In the genomic region with DNA sequence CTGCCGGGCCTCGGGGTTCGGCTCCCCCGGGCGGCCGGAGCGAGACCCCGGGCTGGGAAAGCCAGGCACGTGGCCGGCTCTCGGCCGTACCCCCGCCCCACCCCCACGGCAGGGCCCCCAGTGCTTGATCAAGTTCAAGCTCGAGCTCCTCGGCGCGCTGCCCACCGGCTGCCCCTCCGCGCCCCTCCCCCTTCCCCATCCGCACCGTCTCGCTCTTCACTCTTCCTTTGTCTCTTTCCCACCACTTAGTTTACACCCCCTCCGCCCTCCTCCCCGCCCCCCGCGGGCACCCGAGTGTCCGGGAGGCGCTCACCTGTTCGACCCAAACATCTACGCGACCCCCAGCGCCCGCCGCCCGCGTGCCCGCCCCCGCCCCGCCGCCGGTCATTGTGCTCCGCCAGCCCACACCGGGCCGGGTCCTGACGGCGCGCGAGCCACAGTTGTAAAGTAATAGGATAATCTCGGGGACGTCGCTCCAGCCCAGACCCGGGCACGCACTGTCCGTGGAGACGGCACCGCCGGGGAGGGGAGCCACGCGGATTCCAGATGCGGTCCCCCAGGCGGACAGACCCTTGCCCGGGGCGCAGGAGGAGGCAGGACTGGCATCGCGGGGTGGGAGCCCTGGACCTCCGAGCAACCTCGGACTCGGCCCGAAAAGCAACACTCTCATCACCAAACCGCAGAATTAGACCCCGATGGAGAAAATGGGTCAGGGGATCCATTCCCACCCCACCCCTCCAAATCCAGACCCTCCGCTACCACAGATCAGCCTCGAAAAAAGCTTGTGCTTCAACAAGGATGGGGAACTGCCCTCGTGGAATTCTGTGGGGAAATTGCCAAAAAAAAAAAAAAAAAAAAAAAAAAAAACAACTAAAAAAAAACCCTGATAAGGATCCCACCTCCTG, we compare ENCODE assay signal across 8 cellular contexts.
DNase-seq lines count a peak whose midpoint lies in the region; ATAC-seq, FAIRE-seq and TF ChIP-seq lines count a peak whose summit lies in the region.

No MANE protein-coding gene starts in this region.

- TF ChIP-seq RAD21 in A549 (conservative IDR thresholded peaks at IDR 0.05 in 1 of 2, IDR thresholded peaks at IDR 0.05 in 1 of 2) (no peak), HCT116 (IDR thresholded peaks at IDR 0.05; ENCODE audit: low read depth) (no peak)

- peaks cover 9% of the 10 kb centered on the region for H3K36me3 Mint-ChIP-seq in stimulated activated memory B cell treated with anti-CD40 and anti-IgM and Interleukin-4, amounts not matched to agents 10 μg/mL and 1 μg/mL and 100 μg/mL, for 72 hours

- peak overlapping the region; percentile 78 for H3K4me3 Mint-ChIP-seq in stimulated activated memory B cell treated with anti-CD40 and anti-IgM and Interleukin-4, amounts not matched to agents 10 μg/mL and 1 μg/mL and 100 μg/mL, for 72 hours

- CTCF ChIA-PET in A549 (lab: Yijun Ruan, JAX): interaction anchor here (0.5 to 2.0 kb wide), 13 partner anchors 8 to 1895 kb away, joined by 3 to 14 read pairs (median 4); no protein-coding TSS in a partner anchor
- CTCF ChIA-PET in HCT116 (lab: Charles Lee): interaction anchor here (1.0 kb wide), 1 partner anchor 12 kb away, joined by 4 read pairs; no protein-coding TSS in a partner anchor

- peaks cover 6% of the 10 kb centered on the region for H3K9me3 Mint-ChIP-seq in stimulated activated memory B cell treated with anti-CD40 and anti-IgM and Interleukin-4, amounts not matched to agents 10 μg/mL and 1 μg/mL and 100 μg/mL, for 72 hours

- H3K36me3 ChIP-seq in HCT116 (ENCODE audit: control insufficient read depth in 1 of 2, insufficient read depth in 2 of 2, low read length in 2 of 2): no peaks in the 10 kb centered on the region
- H3K36me3 ChIP-seq in bronchial epithelial cell (ENCODE audit: control insufficient read depth, insufficient read depth, low read length): no peaks in the 10 kb centered on the region
- no peaks in the 10 kb centered on the region for H3K36me3 ChIP-seq in left lung

- no peaks in the 10 kb centered on the region for H3K79me2 ChIP-seq in HCT116 (ENCODE audit: insufficient read depth, low read length)

- H3K9me3 ChIP-seq in A549 (peaks cover 9% of the 10 kb centered on the region; the same call in 2 of the 3 replicates), HCT116 (ENCODE audit: control insufficient read depth in 1 of 2, insufficient read depth in 1 of 2, low read depth in 1 of 2, low read length in 2 of 2) (no peaks in the 10 kb centered on the region), left lung (no peaks in the 10 kb centered on the region)

- WGBS in A549 (ENCODE audit: missing lambda C conversion rate): under 1% methylated on average over 31 of the region's 77 CpGs

- TF ChIP-seq EP300 in A549 (IDR thresholded peaks at IDR 0.05): no peak

- FAIRE-seq in A549 (lab: Jason Lieb, UNC) (no peak), bronchial epithelial cell (lab: Jason Lieb, UNC) (no peak)

- H3K4me2 ChIP-seq in A549: peak overlapping the region; percentile 91
- H3K4me2 ChIP-seq in HCT116 (ENCODE audit: low read length): peak overlapping the region; percentile 98

- no peak overlapping the region for H3K27ac Mint-ChIP-seq in stimulated activated memory B cell treated with anti-CD40 and anti-IgM and Interleukin-4, amounts not matched to agents 10 μg/mL and 1 μg/mL and 100 μg/mL, for 72 hours

- intact Hi-C loops in HCT116 (cut with micrococcal nuclease): loop anchor here (2.0 to 5.0 kb wide), 2 partner anchors 126 to 467 kb away; a partner anchor contains a TSS
- intact Hi-C loops in left lung (cut with DNase I): no loop called here

- no peak for TF ChIP-seq POLR2A in A549 (IDR thresholded peaks at IDR 0.05; ENCODE audit: low read length)
- TF ChIP-seq POLR2A in HCT116 (IDR thresholded peaks at IDR 0.05; ENCODE audit: borderline replicate concordance, extremely low read depth, insufficient read depth, insufficient read length): no peak

- H3K9ac ChIP-seq in HCT116 (ENCODE audit: low read length): peak overlapping the region; percentile 58

- H2AFZ ChIP-seq in HCT116 (ENCODE audit: low read depth, low read length, poor library complexity, severe bottlenecking): peak overlapping the region; percentile 70

- ATAC-seq in A549: peak; percentile 15 to 60; a peak in 5 of 6 replicates
- ATAC-seq in HCT116: peak; percentile 23
- ATAC-seq in left lung: peak; percentile 39
- ATAC-seq in stimulated activated memory B cell treated with anti-CD40 and anti-IgM and Interleukin-4, amounts not matched to agents 10 μg/mL and 1 μg/mL and 100 μg/mL, for 72 hours: peak; percentile 21
- no peak for ATAC-seq in HG02623 (IDR thresholded peaks at IDR 0.05; ENCODE audit: unreplicated experiment)
- no peak for ATAC-seq in HG03520 (IDR thresholded peaks at IDR 0.05; ENCODE audit: unreplicated experiment)

- peaks cover 19% of the 10 kb centered on the region for H3K4me1 Mint-ChIP-seq in stimulated activated memory B cell treated with anti-CD40 and anti-IgM and Interleukin-4, amounts not matched to agents 10 μg/mL and 1 μg/mL and 100 μg/mL, for 72 hours

- no peaks in the 10 kb centered on the region for H4K20me1 ChIP-seq in HCT116 (ENCODE audit: insufficient read depth)

- H3K27ac ChIP-seq in A549 (peak overlapping the region; percentile 98 to 99), HCT116 (ENCODE audit: low read depth, low read length) (peak overlapping the region; percentile 20; the same call in 1 of the 2 replicates), left lung (peak overlapping the region; percentile 79 to 81)

- RAD21 ChIA-PET in HCT116 (lab: Charles Lee; ENCODE audit: low non-redundant PET in 1 of 2, low total read pairs in 2 of 2, uncharacterized antibody in 2 of 2, unreplicated experiment in 2 of 2): interaction anchor here in 1 of 2 experiments (0.6 kb wide), 1 partner anchor 291 kb away, joined by 4 read pairs; no protein-coding TSS in a partner anchor

- no peaks in the 10 kb centered on the region for H3K9me2 ChIP-seq in HCT116 (ENCODE audit: insufficient read depth)

- TF ChIP-seq CTCF in A549 (IDR thresholded peaks at IDR 0.05): no peak
- no peak for TF ChIP-seq CTCF in HCT116 (IDR thresholded peaks at IDR 0.05 in 2 of 3, conservative IDR thresholded peaks at IDR 0.05 in 1 of 3; ENCODE audit: borderline replicate concordance in 1 of 3, insufficient read depth in 1 of 3, low read depth in 2 of 3, low read length in 2 of 3)
- no peak for TF ChIP-seq CTCF in bronchial epithelial cell (IDR thresholded peaks at IDR 0.05; ENCODE audit: insufficient read depth, low read length, severe bottlenecking)
- TF ChIP-seq CTCF in left lung (IDR thresholded peaks at IDR 0.05): no peak

- DNase-seq in A549 (ENCODE audit: low read depth in 1 of 2, low spot score in 1 of 2): peak; percentile 35 to 52
- DNase-seq in HCT116 (ENCODE audit: low read depth, low spot score): no peak
- DNase-seq in SW 1271 (lab: John Stamatoyannopoulos, UW): peak; percentile 59 to 71
- no peak for DNase-seq in bronchial epithelial cell (ENCODE audit: low read depth)
- DNase-seq in left lung: peak in 1 of 2 donors; percentile 89

- H3K27me3 ChIP-seq in HCT116 (ENCODE audit: insufficient read depth, low read length) (no peaks in the 10 kb centered on the region), bronchial epithelial cell (ENCODE audit: control insufficient read depth, insufficient read depth, low read length) (no peaks in the 10 kb centered on the region), left lung (no peaks in the 10 kb centered on the region)

- no peaks in the 10 kb centered on the region for H3K27me3 Mint-ChIP-seq in stimulated activated memory B cell treated with anti-CD40 and anti-IgM and Interleukin-4, amounts not matched to agents 10 μg/mL and 1 μg/mL and 100 μg/mL, for 72 hours

- POLR2A ChIA-PET in A549 (lab: Yijun Ruan, JAX): interaction anchor here (0.6 to 1.5 kb wide), 5 partner anchors 10 to 127 kb away, joined by 3 to 8 read pairs (median 4); a partner anchor contains a TSS
- POLR2A ChIA-PET in HCT116 (lab: Charles Lee): interaction anchor here (0.7 kb wide), 1 partner anchor 14 kb away, joined by 3 read pairs; no protein-coding TSS in a partner anchor

- BruUV-seq in HCT116 (replicated peaks; lab: Mats Ljungman, UMichigan): no TSS peak

- peaks cover 28% of the 10 kb centered on the region for H3K4me1 ChIP-seq in A549
- peaks cover 8 to 31% of the 10 kb centered on the region in 2 experiments for H3K4me1 ChIP-seq in HCT116 (ENCODE audit: control insufficient read depth in 1 of 2, insufficient read depth in 2 of 2, low read length in 2 of 2)
- H3K4me1 ChIP-seq in left lung: peaks cover 16 to 43% of the 10 kb centered on the region in 2 donors

- H3K4me3 ChIP-seq in A549 (peak overlapping the region; percentile 77), HCT116 (replicated peaks in 1 of 2; ENCODE audit: low read depth in 1 of 2, low read length in 2 of 2) (peak overlapping the region; percentile 48 to 62), bronchial epithelial cell (ENCODE audit: low read depth, low read length) (peak overlapping the region; percentile 57), left lung (peak overlapping the region; percentile 66 to 74)

TF ChIP-seq in A549, 52 proteins besides CTCF, POLR2A, EP300 and RAD21:
- TF ChIP-seq MYC (IDR thresholded peaks at IDR 0.05; ENCODE audit: borderline replicate concordance, low read length) (no peak; the same call in 1 of the 2 replicates), JUN (IDR thresholded peaks at IDR 0.05) (peak in 1 of 2 experiments; percentile 65; a peak in 2 of 5 replicates), MAFK (IDR thresholded peaks at IDR 0.05; ENCODE audit: partially characterized antibody) (no peak)
- TF ChIP-seq, protein P1, sequence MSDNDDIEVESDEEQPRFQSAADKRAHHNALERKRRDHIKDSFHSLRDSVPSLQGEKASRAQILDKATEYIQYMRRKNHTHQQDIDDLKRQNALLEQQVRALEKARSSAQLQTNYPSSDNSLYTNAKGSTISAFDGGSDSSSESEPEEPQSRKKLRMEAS (IDR thresholded peaks at IDR 0.05): peak; percentile 13; the same call in 1 of the 2 replicates
TF ChIP-seq in A549: peak in this region for 2.

TF ChIP-seq in HCT116, 20 proteins besides CTCF, POLR2A, EP300 and RAD21 (continues in another document):
- TF ChIP-seq, protein P2, sequence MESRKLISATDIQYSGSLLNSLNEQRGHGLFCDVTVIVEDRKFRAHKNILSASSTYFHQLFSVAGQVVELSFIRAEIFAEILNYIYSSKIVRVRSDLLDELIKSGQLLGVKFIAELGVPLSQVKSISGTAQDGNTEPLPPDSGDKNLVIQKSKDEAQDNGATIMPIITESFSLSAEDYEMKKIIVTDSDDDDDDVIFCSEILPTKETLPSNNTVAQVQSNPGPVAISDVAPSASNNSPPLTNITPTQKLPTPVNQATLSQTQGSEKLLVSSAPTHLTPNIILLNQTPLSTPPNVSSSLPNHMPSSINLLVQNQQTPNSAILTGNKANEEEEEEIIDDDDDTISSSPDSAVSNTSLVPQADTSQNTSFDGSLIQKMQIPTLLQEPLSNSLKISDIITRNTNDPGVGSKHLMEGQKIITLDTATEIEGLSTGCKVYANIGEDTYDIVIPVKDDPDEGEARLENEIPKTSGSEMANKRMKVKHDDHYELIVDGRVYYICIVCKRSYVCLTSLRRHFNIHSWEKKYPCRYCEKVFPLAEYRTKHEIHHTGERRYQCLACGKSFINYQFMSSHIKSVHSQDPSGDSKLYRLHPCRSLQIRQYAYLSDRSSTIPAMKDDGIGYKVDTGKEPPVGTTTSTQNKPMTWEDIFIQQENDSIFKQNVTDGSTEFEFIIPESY (IDR thresholded peaks at IDR 0.05; ENCODE audit: extremely low read depth, insufficient replicate concordance, low read length): no peak
- no peak for TF ChIP-seq CEBPB (IDR thresholded peaks at IDR 0.05; ENCODE audit: low read depth)

Comparison
In these comparisons a context has a peak if more than half of its experiments do, and no peak if none do; other contexts are left out.
1. ATAC-seq: peak in A549 (2 of 2), HCT116 (single experiment), left lung (single experiment) and stimulated activated memory B cell treated with anti-CD40 and anti-IgM and Interleukin-4, amounts not matched to agents 10 μg/mL and 1 μg/mL and 100 μg/mL, for 72 hours (single experiment); none in HG02623 (single experiment) and HG03520 (single experiment).
2. DNase-seq: peak in A549 (2 of 2) and SW 1271 (2 of 2); none in HCT116 (single experiment) and bronchial epithelial cell (single experiment).
3. H3K27ac ChIP-seq: peak in every context shown above with its lines; median percentile 98 in A549; 80 in left lung; 20 in HCT116.
4. Peak in every context shown above with its lines, with median percentiles within 50 percentile points of each other: H3K4me3 ChIP-seq.